ENCODE assay signal across 15 cellular contexts in the genomic region with DNA sequence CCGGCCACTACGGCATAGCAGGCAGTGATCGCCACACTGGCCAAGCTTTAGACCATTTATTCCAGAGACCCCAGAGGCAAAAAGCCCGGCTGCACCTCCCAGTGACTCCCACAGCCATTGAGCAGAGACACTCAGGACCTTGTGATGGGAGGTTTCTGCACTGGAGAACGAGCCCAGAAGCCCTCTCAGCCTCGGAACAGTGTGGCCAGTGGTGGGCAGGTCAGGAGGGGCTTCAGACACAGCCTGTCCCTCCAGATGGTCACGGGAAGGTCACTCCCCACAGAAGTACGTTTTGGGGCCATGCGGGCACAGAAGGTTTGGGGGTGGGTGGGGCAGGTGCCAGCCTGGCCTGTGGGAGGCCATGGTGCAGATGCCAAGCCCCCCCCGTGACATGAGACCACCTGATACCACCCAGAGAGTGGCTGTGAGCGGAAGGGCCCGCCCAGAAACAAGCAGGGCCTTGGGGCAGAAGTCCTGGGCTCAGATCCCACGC. TPM values are rescaled to one million over a fixed set of nuclear protein-coding genes. Genes with fewer than 3 reads are reported as not detected.
DNase-seq lines count a peak whose midpoint lies in the region; ATAC-seq and TF ChIP-seq lines count a peak whose summit lies in the region.
"Had no signal": no experiment of that assay in that cellular context is flagged by ENCODE, and none has a peak within 500 bp of the region (broad histone marks: within the 10 kb centered on the region; RNA-seq: fewer than 3 reads in every experiment).

No MANE protein-coding gene starts in this region.

- TF ChIP-seq POLR2A in HCT116 (IDR thresholded peaks at IDR 0.05; ENCODE audit: borderline replicate concordance, extremely low read depth, insufficient read depth, insufficient read length) (no peak), esophagus muscularis mucosa (IDR thresholded peaks at IDR 0.05; ENCODE audit: low read depth) (no peak), stomach (IDR thresholded peaks at IDR 0.05) (no peak)

- BruUV-seq in HCT116 (replicated peaks; lab: Mats Ljungman, UMichigan) (no TSS peak), PC-3 (replicated peaks; lab: Mats Ljungman, UMichigan) (no TSS peak), mammary epithelial cell (replicated peaks; lab: Mats Ljungman, UMichigan) (no TSS peak)

- H3K27ac ChIP-seq in HCT116 (ENCODE audit: low read depth, low read length) = no peak overlapping the region
- H3K27ac ChIP-seq in esophagus muscularis mucosa (replicated peaks in 1 of 4) = peak overlapping the region; percentile 27 to 62 (median 32)
- peak overlapping the region; percentile 67 for H3K27ac ChIP-seq in lower lobe of right lung
- H3K27ac ChIP-seq in stomach = peak overlapping the region in 3 of 5 donors; percentile 53 to 72 (median 68)
- H3K27ac ChIP-seq in PC-3 (ENCODE audit: low read length) = no peak overlapping the region
- H3K27ac ChIP-seq in mammary epithelial cell (ENCODE audit: insufficient read depth, low read depth, low read length) = no peak overlapping the region
- H3K27ac ChIP-seq: SJCRH30 had no signal

- POLR2A ChIA-PET in HCT116 (lab: Charles Lee) = no interaction called here
- POLR2A ChIA-PET in PC-3 (lab: Charles Lee; ENCODE audit: unreplicated experiment) = no interaction called here

- H3K9me2 ChIP-seq in HCT116 (ENCODE audit: insufficient read depth) (no peaks in the 10 kb centered on the region), PC-3 (replicated peaks; ENCODE audit: low read length) (no peaks in the 10 kb centered on the region)

- H3K9me3 ChIP-seq in HCT116 (ENCODE audit: control insufficient read depth in 1 of 2, insufficient read depth in 1 of 2, low read depth in 1 of 2, low read length in 2 of 2) = no peaks in the 10 kb centered on the region
- H3K9me3 ChIP-seq in esophagus muscularis mucosa = no peaks in the 10 kb centered on the region
- no peaks in the 10 kb centered on the region for H3K9me3 ChIP-seq in lower lobe of right lung
- H3K9me3 ChIP-seq in stomach = no peaks in the 10 kb centered on the region
- H3K9me3 ChIP-seq in PC-3 (ENCODE audit: low read length) = no peaks in the 10 kb centered on the region
- H3K9me3 ChIP-seq in mammary epithelial cell (replicated peaks; ENCODE audit: insufficient read depth, low read length) = no peaks in the 10 kb centered on the region
- H3K9me3 ChIP-seq: SJCRH30 had no signal

- H3K36me3 ChIP-seq in HCT116 (ENCODE audit: control insufficient read depth in 1 of 2, insufficient read depth in 2 of 2, low read length in 2 of 2) (no peaks in the 10 kb centered on the region), esophagus muscularis mucosa (no peaks in the 10 kb centered on the region), lower lobe of right lung (no peaks in the 10 kb centered on the region), stomach (no peaks in the 10 kb centered on the region), PC-3 (ENCODE audit: low read depth, low read length) (no peaks in the 10 kb centered on the region), mammary epithelial cell (ENCODE audit: insufficient read depth, low read length) (no peaks in the 10 kb centered on the region)
- H3K36me3 ChIP-seq: SJCRH30 had no signal

- H3K4me2 ChIP-seq in HCT116 (ENCODE audit: low read length) (peak overlapping the region; percentile 76), PC-3 (ENCODE audit: low read length) (no peak overlapping the region), mammary epithelial cell (ENCODE audit: insufficient read depth, low read depth, low read length) (no peak overlapping the region)

- H3K27me3 ChIP-seq in HCT116 (ENCODE audit: insufficient read depth, low read length) (0 out of 2 replicates have a peak, but pooled peaks cover 4% of the 10 kb centered on the region), esophagus muscularis mucosa (peaks cover 0 to 13% (median 0%) of the 10 kb centered on the region in 4 donors), lower lobe of right lung (ENCODE audit: low read depth) (no peaks in the 10 kb centered on the region), stomach (peaks cover 0 to 5% (median 0%) of the 10 kb centered on the region in 3 donors), PC-3 (ENCODE audit: low read length) (no peaks in the 10 kb centered on the region), mammary epithelial cell (ENCODE audit: insufficient read depth, low read length) (no peaks in the 10 kb centered on the region)
- H3K27me3 ChIP-seq: SJCRH30 had no signal

- DNase-seq in HCT116 (ENCODE audit: low read depth, low spot score) = no peak
- no peak for DNase-seq in esophagus muscularis mucosa (ENCODE audit: extremely low spot score)
- DNase-seq in lower lobe of right lung = peak; percentile 41
- no peak for DNase-seq in stomach
- DNase-seq in activated effector memory CD4-positive, alpha-beta T cell treated with Interleukin-2 at 50 U/mL for 16 hours = no peak
- no peak for DNase-seq in PC-3
- DNase-seq in DMS 273 (lab: John Stamatoyannopoulos, UW; ENCODE audit: unreplicated experiment) = no peak
- no peak for DNase-seq in mammary epithelial cell
- DNase-seq: activated CD4-positive, alpha-beta T cell treated with anti-CD3 and anti-CD28 coated beads for 1 hour; activated naive CD4-positive, alpha-beta T cell; NCI-H2081; NCI-H524; stimulated activated CD4-positive, alpha-beta T cell treated with anti-CD3 and anti-CD28 coated beads, Interleukin-1b, Interleukin-23, amount 100 ng/mL, for 48 hours had no signal

- TF ChIP-seq CTCF in HCT116 (IDR thresholded peaks at IDR 0.05 in 2 of 3, conservative IDR thresholded peaks at IDR 0.05 in 1 of 3; ENCODE audit: borderline replicate concordance in 1 of 3, insufficient read depth in 1 of 3, low read depth in 2 of 3, low read length in 2 of 3) (no peak), esophagus muscularis mucosa (IDR thresholded peaks at IDR 0.05) (no peak), lower lobe of right lung (IDR thresholded peaks at IDR 0.05) (no peak), stomach (IDR thresholded peaks at IDR 0.05) (no peak), PC-3 (conservative IDR thresholded peaks at IDR 0.05; ENCODE audit: low read depth, low read length) (no peak), mammary epithelial cell (conservative IDR thresholded peaks at IDR 0.05 in 1 of 2, IDR thresholded peaks at IDR 0.05 in 1 of 2; ENCODE audit: extremely low read depth in 1 of 2, insufficient read depth in 1 of 2, low read depth in 1 of 2, low read length in 2 of 2) (no peak)

- CTCF ChIA-PET in HCT116 (lab: Charles Lee) (no interaction called here), PC-3 (lab: Charles Lee) (no interaction called here), mammary epithelial cell (lab: Charles Lee; ENCODE audit: low non-redundant PET) (no interaction called here)

- no peak for TF ChIP-seq EP300 in esophagus muscularis mucosa (IDR thresholded peaks at IDR 0.05)
- no peak for TF ChIP-seq EP300 in stomach (IDR thresholded peaks at IDR 0.05)

- no peaks in the 10 kb centered on the region for H3K79me2 ChIP-seq in HCT116 (ENCODE audit: insufficient read depth, low read length)
- no peaks in the 10 kb centered on the region for H3K79me2 ChIP-seq in PC-3 (ENCODE audit: low read length)
- H3K79me2 ChIP-seq in mammary epithelial cell (ENCODE audit: insufficient read depth, low read length) = no peaks in the 10 kb centered on the region

- dilution Hi-C loops in mammary epithelial cell (cut with HindIII; ENCODE audit: low sequenced_read_pairs) = no loop called here

- no peaks in the 10 kb centered on the region for H3F3A ChIP-seq in PC-3 (ENCODE audit: low read length, unreplicated experiment)

- 80% methylated on average over 7 of the region's 13 CpGs for WGBS in esophagus muscularis mucosa
- 65 to 76% (median 70%) methylated on average over 9 to 13 of the region's 13 CpGs for WGBS in stomach, 5 donors
- WGBS in mammary epithelial cell (ENCODE audit: low coverage, missing lambda C conversion rate) = 63% methylated on average over 9 of the region's 13 CpGs

- no peaks in the 10 kb centered on the region for H4K20me1 ChIP-seq in HCT116 (ENCODE audit: insufficient read depth)
- H4K20me1 ChIP-seq in PC-3 (ENCODE audit: low read length) = no peaks in the 10 kb centered on the region
- no peaks in the 10 kb centered on the region for H4K20me1 ChIP-seq in mammary epithelial cell (ENCODE audit: insufficient read depth, low read length)

- RAD21 ChIA-PET in HCT116 (lab: Charles Lee; ENCODE audit: low non-redundant PET in 1 of 2, low total read pairs in 2 of 2, uncharacterized antibody in 2 of 2, unreplicated experiment in 2 of 2) = no interaction called here

- in situ Hi-C loops in mammary epithelial cell (cut with MboI; ENCODE audit: low sequenced_read_pairs in 2 of 2) = no loop called here

- ATAC-seq in HCT116 (no peak), lower lobe of right lung (no peak), PC-3 (no peak)

- H3K4me3 ChIP-seq in HCT116 (replicated peaks in 1 of 2; ENCODE audit: low read depth in 1 of 2, low read length in 2 of 2) (no peak overlapping the region), esophagus muscularis mucosa (peak overlapping the region in 1 of 4 donors; percentile 46), lower lobe of right lung (peak overlapping the region; percentile 43), stomach (peak overlapping the region in 2 of 4 donors; percentile 30 to 37), PC-3 (ENCODE audit: low read length) (no peak overlapping the region), mammary epithelial cell (replicated peaks in 1 of 3; ENCODE audit: insufficient read depth in 1 of 3, low read depth in 2 of 3, low read length in 3 of 3) (no peak overlapping the region)

- TF ChIP-seq RAD21 in HCT116 (IDR thresholded peaks at IDR 0.05; ENCODE audit: low read depth) = no peak

- H3K9ac ChIP-seq in HCT116 (ENCODE audit: low read length) (no peak overlapping the region), PC-3 (ENCODE audit: low read length) (no peak overlapping the region), mammary epithelial cell (ENCODE audit: insufficient read depth, low read length) (no peak overlapping the region)

- peaks cover 4 to 21% of the 10 kb centered on the region in 2 experiments; a peak in 3 of 4 replicates for H3K4me1 ChIP-seq in HCT116 (ENCODE audit: control insufficient read depth in 1 of 2, insufficient read depth in 2 of 2, low read length in 2 of 2)
- peaks cover 0 to 18% (median 5%) of the 10 kb centered on the region in 4 donors for H3K4me1 ChIP-seq in esophagus muscularis mucosa
- no peaks in the 10 kb centered on the region for H3K4me1 ChIP-seq in lower lobe of right lung
- H3K4me1 ChIP-seq in stomach = peaks cover 11 to 21% (median 16%) of the 10 kb centered on the region in 4 donors
- H3K4me1 ChIP-seq in PC-3 (ENCODE audit: insufficient read depth, low read length) = no peaks in the 10 kb centered on the region
- H3K4me1 ChIP-seq in mammary epithelial cell (ENCODE audit: insufficient read depth, low read length) = no peaks in the 10 kb centered on the region
- H3K4me1 ChIP-seq: SJCRH30 had no signal

- intact Hi-C loops in HCT116 (cut with micrococcal nuclease) (loop anchor here (5.0 kb wide), 1 partner anchor 85 kb away; no protein-coding TSS in a partner anchor), esophagus muscularis mucosa (cut with DNase I) (no loop called here), lower lobe of right lung (cut with DNase I) (no loop called here), stomach (cut with DNase I; ENCODE audit: low total_unique reads) (no loop called here), PC-3 (cut with micrococcal nuclease) (no loop called here), mammary epithelial cell (cut with micrococcal nuclease) (no loop called here)

- H2AFZ ChIP-seq in HCT116 (ENCODE audit: low read depth, low read length, poor library complexity, severe bottlenecking) (no peak overlapping the region), PC-3 (ENCODE audit: low read length) (no peak overlapping the region), mammary epithelial cell (ENCODE audit: low read depth, low read length) (no peak overlapping the region)

RNA-seq across cellular contexts. Expression of a gene that starts 0.6 kb away (rescaled TPM):
- total RNA-seq in HCT116 (2021; ENCODE audit: unreplicated experiment) (4.0 TPM), esophagus muscularis mucosa (10 to 100 TPM in 2 of 4 donors, 1 to 10 TPM in 2; 4.6 to 20.5 (median 11.7) TPM), lower lobe of right lung (8.9 TPM), stomach (10 to 100 TPM in 1 of 5 donors, 1 to 10 TPM in 1, under 1 TPM in 1, not detected in 2; 0.45 to 14.9 (median 3.0) TPM), PC-3 (2014; rRNA removed) (not detected in 2 replicates), mammary epithelial cell (not detected)
- polyA plus RNA-seq in HCT116 (2012) = 5.4 and 6.4 TPM in 2 replicates
- polyA plus RNA-seq in stomach (1 to 10 TPM; 3.1 to 8.0 (median 3.5) TPM), mammary epithelial cell (not detected)
- polyA minus RNA-seq in mammary epithelial cell = not detected

RNA-seq across cellular contexts. Expression of a gene that starts 16.4 kb away (rescaled TPM):
- not detected for total RNA-seq in HCT116 (2021; ENCODE audit: unreplicated experiment)
- 0.14 TPM in 1 of 2 replicates, not detected in the other for polyA plus RNA-seq in HCT116 (2012)
- total RNA-seq in esophagus muscularis mucosa = 1 to 10 TPM in 1 of 4 donors, under 1 TPM in 1, not detected in 2; 0.66 to 1.6 TPM
- not detected for total RNA-seq in lower lobe of right lung
- total RNA-seq in stomach = not detected
- under 1 TPM in 1 of 3 donors, not detected in 2; 0.10 TPM for polyA plus RNA-seq in stomach
- not detected in 2 replicates for total RNA-seq in PC-3 (2014; rRNA removed)
- total RNA-seq in mammary epithelial cell = not detected
- polyA plus RNA-seq in mammary epithelial cell = not detected
- not detected for polyA minus RNA-seq in mammary epithelial cell
- total RNA-seq: astrocyte, SJCRH30 had no signal

RNA-seq across cellular contexts. Expression of a gene that starts 36.5 kb away (rescaled TPM):
- total RNA-seq in HCT116 (2021; ENCODE audit: unreplicated experiment) (not detected), esophagus muscularis mucosa (not detected), lower lobe of right lung (not detected), stomach (1 to 10 TPM in 1 of 5 donors, not detected in 4; 1.9 TPM), PC-3 (2014; rRNA removed) (not detected in 2 replicates), mammary epithelial cell (not detected)
- 0.20 and 0.25 TPM in 2 replicates for polyA plus RNA-seq in HCT116 (2012)
- polyA plus RNA-seq in stomach (under 1 TPM in 1 of 3 donors, not detected in 2; 0.08 TPM), mammary epithelial cell (not detected)
- polyA minus RNA-seq in mammary epithelial cell = not detected
- total RNA-seq: astrocyte, SJCRH30 had no signal

Comparison
In these comparisons a context has a peak if more than half of its experiments do, and no peak if none do; other contexts are left out.
1. H3K27ac ChIP-seq: peak in esophagus muscularis mucosa (4 of 4), lower lobe of right lung (single experiment) and stomach (3 of 5); none in HCT116 (single experiment), PC-3 (single experiment) and mammary epithelial cell (single experiment).